ENCODE assay signal across 12 cellular contexts in genomic region chr12:988616-989015, GRCh38. TPM values are rescaled to one million over a fixed set of nuclear protein-coding genes. Genes with fewer than 3 reads are reported as not detected.
DNase-seq lines count a peak whose midpoint lies in the region; ATAC-seq, FAIRE-seq and TF ChIP-seq lines count a peak whose summit lies in the region.
"Had no signal": no experiment of that assay in that cellular context is flagged by ENCODE, and none has a peak within 500 bp of the region (broad histone marks: within the 10 kb centered on the region; RNA-seq: fewer than 3 reads in every experiment).

No MANE protein-coding gene starts in this region.

- H3K4me1 Mint-ChIP-seq in CD8-positive, alpha-beta T cell (ENCODE audit: low read depth), result peaks cover 41% of the 10 kb centered on the region
- peaks cover 37% of the 10 kb centered on the region for H3K4me1 Mint-ChIP-seq in neural crest cell

- CTCF ChIA-PET in CD8-positive, alpha-beta T cell (lab: Charles Lee), result interaction anchor here (0.6 to 1.0 kb wide), 3 partner anchors 9 to 594 kb away, joined by 3 read pairs; no protein-coding TSS in a partner anchor

- peak overlapping the region; percentile 78 for H3K4me3 Mint-ChIP-seq in CD8-positive, alpha-beta T cell
- peak overlapping the region; percentile 91 for H3K4me3 Mint-ChIP-seq in neural crest cell
- H3K4me3 Mint-ChIP-seq: activated B cell treated with CpG ODN at 0.5 μM for 24 hours had no signal

- no peak for TF ChIP-seq CTCF in CD8-positive, alpha-beta T cell (IDR thresholded peaks at IDR 0.05)
- TF ChIP-seq CTCF in HL-60 (IDR thresholded peaks at IDR 0.05; ENCODE audit: insufficient read depth, low read length) (no peak), bronchial epithelial cell (IDR thresholded peaks at IDR 0.05; ENCODE audit: insufficient read depth, low read length, severe bottlenecking) (no peak), neural crest cell (conservative IDR thresholded peaks at IDR 0.05) (no peak)

- no peaks in the 10 kb centered on the region for H3K27me3 ChIP-seq in CD8-positive, alpha-beta T cell (ENCODE audit: insufficient read depth, low read length)
- no peaks in the 10 kb centered on the region for H3K27me3 ChIP-seq in HL-60 (ENCODE audit: insufficient read depth, poor library complexity, severe bottlenecking)
- H3K27me3 ChIP-seq in bronchial epithelial cell (ENCODE audit: control insufficient read depth, insufficient read depth, low read length), result no peaks in the 10 kb centered on the region
- H3K27me3 ChIP-seq: MG63 had no signal

- no peak overlapping the region for H3K27ac ChIP-seq in CD8-positive, alpha-beta T cell (ENCODE audit: low read depth, low read length)
- peak overlapping the region; percentile 95 for H3K27ac ChIP-seq in HL-60 (replicated peaks)

- H3K9me3 ChIP-seq in CD8-positive, alpha-beta T cell (ENCODE audit: low read length), result no peaks in the 10 kb centered on the region
- H3K9me3 ChIP-seq: MG63 had no signal

- H3K9me3 Mint-ChIP-seq in CD8-positive, alpha-beta T cell, result no peaks in the 10 kb centered on the region
- H3K9me3 Mint-ChIP-seq in neural crest cell, result no peaks in the 10 kb centered on the region
- H3K9me3 Mint-ChIP-seq: activated B cell treated with CpG ODN at 0.5 μM for 24 hours had no signal

- intact Hi-C loops in CD8-positive, alpha-beta T cell (cut with DNase I, micrococcal nuclease), result no loop called here

- no peaks in the 10 kb centered on the region for H3K36me3 ChIP-seq in CD8-positive, alpha-beta T cell (ENCODE audit: insufficient read depth, low read length)
- H3K36me3 ChIP-seq in bronchial epithelial cell (ENCODE audit: control insufficient read depth, insufficient read depth, low read length), result no peaks in the 10 kb centered on the region
- H3K36me3 ChIP-seq: MG63 had no signal

- peak overlapping the region; percentile 11 for H3K4me3 ChIP-seq in CD8-positive, alpha-beta T cell (ENCODE audit: low read depth, low read length)
- H3K4me3 ChIP-seq in HL-60 (replicated peaks; ENCODE audit: insufficient read depth, low read length) (no peak overlapping the region), bronchial epithelial cell (ENCODE audit: low read depth, low read length) (no peak overlapping the region)

- no peaks in the 10 kb centered on the region for H3K27me3 Mint-ChIP-seq in CD8-positive, alpha-beta T cell (ENCODE audit: low read depth)
- H3K27me3 Mint-ChIP-seq in neural crest cell (ENCODE audit: low read depth), result peaks cover 22% of the 10 kb centered on the region
- H3K27me3 Mint-ChIP-seq: activated B cell treated with CpG ODN at 0.5 μM for 24 hours had no signal

- no peak for ATAC-seq in CD8-positive, alpha-beta T cell
- ATAC-seq in HG02798 (IDR thresholded peaks at IDR 0.05; ENCODE audit: poor library complexity, unreplicated experiment), result no peak

- H3K27ac Mint-ChIP-seq in CD8-positive, alpha-beta T cell, result peak overlapping the region; percentile 74
- no peak overlapping the region for H3K27ac Mint-ChIP-seq in neural crest cell (ENCODE audit: unreplicated experiment)
- H3K27ac Mint-ChIP-seq: activated B cell treated with CpG ODN at 0.5 μM for 24 hours had no signal

- POLR2A ChIA-PET in CD8-positive, alpha-beta T cell (lab: Charles Lee), result interaction anchor here (0.8 kb wide), 1 partner anchor 49 kb away, joined by 4 read pairs; no protein-coding TSS in a partner anchor

- no peak for DNase-seq in CD8-positive, alpha-beta T cell
- DNase-seq in HL-60 (ENCODE audit: low read depth in 1 of 2, low spot score in 1 of 2), result no peak
- peak; percentile 33 for DNase-seq in bronchial epithelial cell (ENCODE audit: low read depth)
- no peak for DNase-seq in neural crest cell (ENCODE audit: low read depth, low spot score)
- no peak for DNase-seq in HPDE6-E6E7 (ENCODE audit: extremely low spot score)
- DNase-seq in AG08395 (ENCODE audit: low spot score), result no peak
- DNase-seq in cerebellum (ENCODE audit: low spot score), result no peak
- DNase-seq: activated B cell treated with CpG ODN at 0.5 μM for 24 hours; DMS153; effector memory CD4-positive, alpha-beta T cell; MG63 had no signal

- FAIRE-seq in bronchial epithelial cell (lab: Jason Lieb, UNC), result no peak

- H3K4me1 ChIP-seq in CD8-positive, alpha-beta T cell (ENCODE audit: insufficient read depth, low read length), result peaks cover 27% of the 10 kb centered on the region

- H3K36me3 Mint-ChIP-seq in CD8-positive, alpha-beta T cell, result peaks cover 4% of the 10 kb centered on the region
- no peaks in the 10 kb centered on the region for H3K36me3 Mint-ChIP-seq in neural crest cell (ENCODE audit: low read depth)

RNA-seq across cellular contexts. Expression of gene ERC1, which starts 2.4 kb away (rescaled TPM):
- total RNA-seq in CD8-positive, alpha-beta T cell, result 10 to 100 TPM; 34.5 to 34.6 TPM
- total RNA-seq in bronchial epithelial cell, result 16.6 and 42.9 TPM in 2 replicates
- 37.9 and 38.9 TPM in 2 replicates for total RNA-seq in neural crest cell
- total RNA-seq in cerebellum, result 92.5 TPM

RNA-seq across cellular contexts. Expression of gene RAD52, which starts 39.1 kb away (rescaled TPM):
- total RNA-seq in CD8-positive, alpha-beta T cell, result 1 to 10 TPM; 8.1 to 9.6 TPM
- 12.9 and 16.3 TPM in 2 replicates for total RNA-seq in bronchial epithelial cell
- 19.6 and 21.2 TPM in 2 replicates for total RNA-seq in neural crest cell
- total RNA-seq in cerebellum, result 26.5 TPM
